23 cellular contexts compared by ENCODE assay signal in the genomic region with DNA sequence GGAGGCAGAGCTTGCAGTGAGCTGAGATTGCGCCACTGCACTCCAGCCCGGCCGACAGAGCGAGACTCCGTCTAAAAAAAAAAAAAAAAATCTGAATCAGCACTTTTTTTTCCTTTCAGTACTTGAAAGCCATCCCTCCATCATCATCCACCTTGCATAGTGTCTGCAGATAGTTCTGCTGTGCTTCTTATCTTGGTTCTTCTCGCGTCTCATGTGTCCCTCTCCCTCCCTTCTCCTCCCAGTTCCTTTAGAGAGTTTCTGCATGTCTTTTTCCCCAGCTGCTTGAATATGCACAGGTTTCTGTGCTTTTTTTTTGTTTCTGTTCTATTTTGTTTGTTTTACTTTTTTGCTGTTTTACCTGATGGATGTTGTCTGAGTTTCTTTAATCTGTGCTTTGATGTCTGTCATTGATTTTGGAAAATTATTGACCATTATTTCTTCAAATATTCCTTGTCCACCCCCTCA.
"Had no signal": no experiment of that assay in that cellular context is flagged by ENCODE, and none has a peak within 500 bp of the region (broad histone marks: within the 10 kb centered on the region; RNA-seq: fewer than 3 reads in every experiment).

No MANE protein-coding gene starts in this region.

- H3K4me3 ChIP-seq: coronary artery, gastroesophageal sphincter, left ventricle myocardium inferior, transverse colon had no signal

- DNase-seq: activated CD4-positive, alpha-beta T cell treated with anti-CD3 and anti-CD28 coated beads for 36 hours; activated CD4-positive, alpha-beta T cell treated with anti-CD3 and anti-CD28 coated beads, Interleukin-2, amount 50 U/mL, for 4 hours; activated CD8-positive, alpha-beta memory T cell treated with anti-CD3 and anti-CD28 coated beads for 24 hours; activated CD8-positive, alpha-beta memory T cell treated with anti-CD3 and anti-CD28 coated beads, Interleukin-2, amount 50 U/mL, for 4 hours; activated naive CD4-positive, alpha-beta T cell; activated naive CD8-positive, alpha-beta T cell treated with anti-CD3 and anti-CD28 coated beads, Interleukin-2, amount 10 ng/mL, durations not matched to agents 7 days and 5 days; activated T-cell treated with anti-CD3 and anti-CD28 coated beads, Interleukin-2, amount 50 U/mL, for 24 hours; amygdala; cerebellar nuclear complex; head of caudate nucleus; hypothalamus; left ventricle myocardium inferior; natural killer cell; retina; stimulated activated CD4-positive, alpha-beta T cell treated with anti-CD3 and anti-CD28 coated beads, Interleukin-2, amount 100 ng/mL, for 48 hours; stimulated activated CD8-positive, alpha-beta memory T cell treated with anti-CD3 and anti-CD28 coated beads, Interleukin-4, amount 100 ng/mL, for 48 hours; stimulated activated naive B cell treated with anti-CD40 and anti-IgM and Interleukin-4, amounts not matched to agents 10 μg/mL and 1 μg/mL and 100 μg/mL, for 72 hours; transverse colon had no signal

- H3K36me3 ChIP-seq: gastroesophageal sphincter, left ventricle myocardium inferior, transverse colon had no signal

- H3K27ac Mint-ChIP-seq: activated CD4-positive, alpha-beta T cell treated with anti-CD3 and anti-CD28 coated beads for 36 hours; activated naive CD8-positive, alpha-beta T cell treated with anti-CD3 and anti-CD28 coated beads, Interleukin-2, amount 10 ng/mL, durations not matched to agents 7 days and 5 days; activated T-cell treated with anti-CD3 and anti-CD28 coated beads, Interleukin-2, amount 50 U/mL, for 24 hours; activated T-helper 2 cell treated with anti-CD3 and anti-CD28 coated beads, Interferon-gamma antibody, Interleukin-2, Interleukin-4, amounts not matched to agents 10 μg/mL and 5 μg/mL and 100 μg/mL, durations not matched to agents 14 hours and 24 hours and 36 hours; mesothelial cell of epicardium; natural killer cell; progenitor cell of endocrine pancreas; stimulated activated naive B cell treated with anti-CD40 and anti-IgM and Interleukin-4, amounts not matched to agents 10 μg/mL and 1 μg/mL and 100 μg/mL, for 72 hours had no signal

- H3K36me3 Mint-ChIP-seq: activated naive CD8-positive, alpha-beta T cell treated with anti-CD3 and anti-CD28 coated beads, Interleukin-2, amount 10 ng/mL, durations not matched to agents 7 days and 5 days had no signal

- ATAC-seq: activated CD4-positive, alpha-beta T cell treated with anti-CD3 and anti-CD28 coated beads for 36 hours; gastroesophageal sphincter; natural killer cell; stimulated activated naive B cell treated with anti-CD40 and anti-IgM and Interleukin-4, amounts not matched to agents 10 μg/mL and 1 μg/mL and 100 μg/mL, for 72 hours had no signal

- H3K4me3 Mint-ChIP-seq: activated CD4-positive, alpha-beta T cell treated with anti-CD3 and anti-CD28 coated beads for 36 hours; activated naive CD8-positive, alpha-beta T cell treated with anti-CD3 and anti-CD28 coated beads, Interleukin-2, amount 10 ng/mL, durations not matched to agents 7 days and 5 days; activated T-cell treated with anti-CD3 and anti-CD28 coated beads, Interleukin-2, amount 50 U/mL, for 24 hours; mesothelial cell of epicardium; stimulated activated naive B cell treated with anti-CD40 and anti-IgM and Interleukin-4, amounts not matched to agents 10 μg/mL and 1 μg/mL and 100 μg/mL, for 72 hours had no signal

- H3K27ac ChIP-seq: coronary artery, gastroesophageal sphincter, left ventricle myocardium inferior, transverse colon had no signal
